Comparison of ENCODE assay signal across 8 cellular contexts in genomic region chr1:156727492-156727891, GRCh38. TPM values are rescaled to one million over a fixed set of nuclear protein-coding genes. Genes with fewer than 3 reads are reported as not detected.
DNase-seq lines count a peak whose midpoint lies in the region; ATAC-seq and TF ChIP-seq lines count a peak whose summit lies in the region.

No MANE protein-coding gene starts in this region.

- DNase-seq in RWPE2 (ENCODE audit: low spot score) (no peak), foreskin keratinocyte (no peak), skeletal muscle cell (ENCODE audit: low read depth) (no peak), midbrain (lab: John Stamatoyannopoulos, UW) (no peak), glomerular visceral epithelial cell (ENCODE audit: extremely low spot score) (no peak)

- H3K4me3 ChIP-seq in GM12875 (ENCODE audit: low read depth, low read length) (peak overlapping the region; percentile 92), RWPE2 (ENCODE audit: severe bottlenecking) (peak overlapping the region; percentile 75), skeletal muscle cell (ENCODE audit: low read depth, low read length) (peak overlapping the region; percentile 83)

- peaks cover 44% of the 10 kb centered on the region for H3K36me3 ChIP-seq in RWPE2 (ENCODE audit: low read depth)

- H3K9me3 ChIP-seq in RWPE2 (ENCODE audit: severe bottlenecking): no peaks in the 10 kb centered on the region

- TF ChIP-seq CTCF in GM12875 (IDR thresholded peaks at IDR 0.05; ENCODE audit: borderline replicate concordance, insufficient read depth, low read depth, low read length): no peak
- TF ChIP-seq CTCF in RWPE2 (IDR thresholded peaks at IDR 0.05; ENCODE audit: poor library complexity, severe bottlenecking): no peak
- TF ChIP-seq CTCF in foreskin keratinocyte (conservative IDR thresholded peaks at IDR 0.05): no peak

- no peak for ATAC-seq in RWPE2 (ENCODE audit: low read depth)
- ATAC-seq in foreskin keratinocyte: no peak
- no peak for ATAC-seq in GM21381 (IDR thresholded peaks at IDR 0.05; ENCODE audit: unreplicated experiment)
- no peak for ATAC-seq in HG02571 (IDR thresholded peaks at IDR 0.05; ENCODE audit: unreplicated experiment)

- H3K27me3 ChIP-seq in RWPE2 (ENCODE audit: insufficient read depth, poor library complexity, severe bottlenecking): no peaks in the 10 kb centered on the region
- H3K27me3 ChIP-seq in foreskin keratinocyte: no peaks in the 10 kb centered on the region

- H3K4me1 ChIP-seq in RWPE2 (ENCODE audit: insufficient read depth, poor library complexity, severe bottlenecking) (peaks cover 8% of the 10 kb centered on the region), foreskin keratinocyte (peaks cover 8% of the 10 kb centered on the region)

- peak overlapping the region; percentile 73 for H3K27ac ChIP-seq in RWPE2 (ENCODE audit: poor library complexity, severe bottlenecking)
- H3K27ac ChIP-seq in foreskin keratinocyte: peak overlapping the region; percentile 33

RNA-seq across cellular contexts. Expression of gene METTL25B, which starts 0.8 kb away (rescaled TPM):
- 13.8 and 15.7 TPM in 2 replicates for total RNA-seq in foreskin keratinocyte
- 19.7 TPM in 2 replicates for polyA plus RNA-seq in foreskin keratinocyte

RNA-seq across cellular contexts. Expression of gene ISG20L2, which starts 1.1 kb away (rescaled TPM):
- 31.7 and 32.0 TPM in 2 replicates for total RNA-seq in foreskin keratinocyte
- polyA plus RNA-seq in foreskin keratinocyte: 22.3 and 28.6 TPM in 2 replicates

RNA-seq across cellular contexts. Expression of gene MRPL24, which starts 13.4 kb away (rescaled TPM):
- total RNA-seq in foreskin keratinocyte: 117 and 145 TPM in 2 replicates
- polyA plus RNA-seq in foreskin keratinocyte: 173 and 199 TPM in 2 replicates

RNA-seq across cellular contexts. Expression of gene CRABP2, which starts 22.1 kb away (rescaled TPM):
- total RNA-seq in foreskin keratinocyte: 2.2 and 4.0 TPM in 2 replicates
- 4.6 and 8.4 TPM in 2 replicates for polyA plus RNA-seq in foreskin keratinocyte

RNA-seq across cellular contexts. Expression of gene HDGF, which starts 24.0 kb away (rescaled TPM):
- total RNA-seq in foreskin keratinocyte: 430 and 481 TPM in 2 replicates
- polyA plus RNA-seq in foreskin keratinocyte: 386 and 479 TPM in 2 replicates
